Comparison of ENCODE assay signal across 17 cellular contexts in the genomic region with DNA sequence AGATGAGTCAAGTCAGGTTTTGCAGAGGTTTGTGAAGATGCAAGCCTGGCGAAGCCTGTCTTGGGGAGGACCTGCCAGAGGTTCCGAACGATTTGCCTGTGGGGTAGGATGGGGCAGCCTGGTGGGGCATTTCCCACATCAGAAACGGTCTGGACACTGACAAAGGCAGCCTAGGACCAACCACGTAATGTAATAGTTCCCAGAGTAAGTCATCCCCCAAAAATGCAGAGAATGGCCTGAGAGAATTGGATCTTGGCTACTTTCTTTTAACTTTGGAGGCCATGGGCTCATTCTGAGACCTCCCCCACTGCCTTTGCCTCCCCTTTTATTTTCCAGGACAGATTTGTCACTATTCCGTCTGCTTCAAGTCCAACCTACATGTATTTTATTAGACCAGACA.
DNase-seq lines count a peak whose midpoint lies in the region; ATAC-seq and TF ChIP-seq lines count a peak whose summit lies in the region.
"Had no signal": no experiment of that assay in that cellular context is flagged by ENCODE, and none has a peak within 500 bp of the region (broad histone marks: within the 10 kb centered on the region; RNA-seq: fewer than 3 reads in every experiment).

No MANE protein-coding gene starts in this region.

- no peaks in the 10 kb centered on the region for H3K79me1 ChIP-seq in H9 (ENCODE audit: insufficient read depth, low read depth, low read length, poor library complexity, severe bottlenecking)

- no peak overlapping the region for H3K4me2 ChIP-seq in H9 (ENCODE audit: insufficient read depth, insufficient read length, low read length)

- no peaks in the 10 kb centered on the region for H3K79me2 ChIP-seq in H9 (ENCODE audit: insufficient read depth, low read length)

- H3K4ac ChIP-seq in H9 (ENCODE audit: low read depth, low read length), result no peak overlapping the region

- H3K27ac Mint-ChIP-seq in H9 (peak overlapping the region; percentile 36 to 91 (median 81); a peak in 5 of 7 replicates), type B pancreatic cell (no peak overlapping the region)
- H3K27ac Mint-ChIP-seq: activated naive CD4-positive, alpha-beta T cell treated with anti-CD3 and anti-CD28 coated beads, Interleukin-2, amount 50 U/mL, for 72 hours had no signal

- no peak overlapping the region for H3K27ac ChIP-seq in H9 (ENCODE audit: insufficient read length, low read depth, low read length)
- no peak overlapping the region for H3K27ac ChIP-seq in upper lobe of right lung
- H3K27ac ChIP-seq: coronary artery, gastrocnemius medialis, skin epidermis, VCaP had no signal

- H3K36me3 ChIP-seq in upper lobe of right lung, result peaks cover 46% of the 10 kb centered on the region

- H2BK15ac ChIP-seq in H9 (ENCODE audit: low read depth, low read length), result no peak overlapping the region

- H3K23me2 ChIP-seq in H9 (ENCODE audit: insufficient read length, low read depth, low read length, poor library complexity, severe bottlenecking), result no peaks in the 10 kb centered on the region

- no peak overlapping the region for H4K91ac ChIP-seq in H9 (ENCODE audit: insufficient read length, low read depth, low read length)

- H3K9me3 ChIP-seq in H9 (ENCODE audit: control insufficient read depth, low read depth, low read length) (no peaks in the 10 kb centered on the region), upper lobe of right lung (no peaks in the 10 kb centered on the region)
- H3K9me3 ChIP-seq: gastrocnemius medialis had no signal

- no peak overlapping the region for H2BK20ac ChIP-seq in H9 (ENCODE audit: low read depth, low read length, poor library complexity, severe bottlenecking)

- H4K20me1 ChIP-seq in H9 (ENCODE audit: control insufficient read depth, insufficient read depth, insufficient read length), result no peaks in the 10 kb centered on the region

- H3K36me3 Mint-ChIP-seq in H9 (ENCODE audit: insufficient read depth in 1 of 3, low read depth in 3 of 3) (peaks cover 22 to 53% (median 37%) of the 10 kb centered on the region in 3 experiments; a peak in 6 of 7 replicates), type B pancreatic cell (peaks cover 19% of the 10 kb centered on the region)

- no peak overlapping the region for H3T11ph ChIP-seq in H9 (ENCODE audit: low read length)

- H4K5ac ChIP-seq in H9 (ENCODE audit: insufficient read length, low read depth, low read length), result no peak overlapping the region

- intact Hi-C loops in upper lobe of right lung (cut with DNase I), result no loop called here

- TF ChIP-seq CTCF in H9 (conservative IDR thresholded peaks at IDR 0.05) (no peak), upper lobe of right lung (IDR thresholded peaks at IDR 0.05) (no peak), type B pancreatic cell (conservative IDR thresholded peaks at IDR 0.05) (no peak)

- no peak overlapping the region for H3K9ac ChIP-seq in H9 (ENCODE audit: extremely low read depth, insufficient read length, low read length)

- no peak overlapping the region for H4K8ac ChIP-seq in H9 (replicated peaks; ENCODE audit: insufficient read length, low read depth, low read length)

- DNase-seq in H9 (no peak), amniotic epithelial cell (ENCODE audit: low read depth) (peak; percentile 73), hepatic stellate cell (ENCODE audit: low spot score) (peak; percentile 82), upper lobe of right lung (peak; percentile 18), type B pancreatic cell (ENCODE audit: extremely low spot score, unreplicated experiment) (no peak), DMS53 (lab: John Stamatoyannopoulos, UW) (no peak)
- no peak for DNase-seq in activated T-cell treated with anti-CD3 and anti-CD28 coated beads, Interleukin-2, amount 50 U/mL, for 1 hour
- DNase-seq: activated CD8-positive, alpha-beta memory T cell treated with anti-CD3 and anti-CD28 coated beads, Interleukin-2, amount 50 U/mL, for 4 hours; gastrocnemius medialis; GOT3; NCI-H1105; NCI-H510A; SHP77 had no signal

- no peak overlapping the region for H2AK5ac ChIP-seq in H9 (ENCODE audit: insufficient read length, low read length)

- H3K14ac ChIP-seq in H9 (ENCODE audit: insufficient read depth, low read length), result no peak overlapping the region

- H3K27me3 ChIP-seq in H9 (ENCODE audit: insufficient read depth, low read length), result no peaks in the 10 kb centered on the region
- no peaks in the 10 kb centered on the region for H3K27me3 ChIP-seq in upper lobe of right lung
- H3K27me3 ChIP-seq: gastrocnemius medialis had no signal

- H2BK12ac ChIP-seq in H9 (ENCODE audit: insufficient read length, low read depth, low read length), result no peak overlapping the region

- H2BK120ac ChIP-seq in H9 (ENCODE audit: low read depth, low read length, poor library complexity, severe bottlenecking), result no peak overlapping the region

- H3K4me1 Mint-ChIP-seq in H9 (peaks cover 8 to 13% of the 10 kb centered on the region in 2 experiments; a peak in 3 of 4 replicates), type B pancreatic cell (ENCODE audit: unreplicated experiment) (peaks cover 33% of the 10 kb centered on the region)

- H3K27me3 Mint-ChIP-seq in H9 (ENCODE audit: low read depth) (no peaks in the 10 kb centered on the region; the same call in 1 of the 2 replicates), type B pancreatic cell (no peaks in the 10 kb centered on the region)

- no peak overlapping the region for H3K18ac ChIP-seq in H9 (ENCODE audit: insufficient read length, low read depth, low read length)

- H3K4me1 ChIP-seq in H9 (ENCODE audit: insufficient read depth, low read length), result no peaks in the 10 kb centered on the region
- H3K4me1 ChIP-seq in upper lobe of right lung, result peaks cover 15% of the 10 kb centered on the region

- no peak overlapping the region for H2BK5ac ChIP-seq in H9 (ENCODE audit: insufficient read length, low read length)

- ATAC-seq in upper lobe of right lung, result no peak
- ATAC-seq: activated naive CD4-positive, alpha-beta T cell treated with anti-CD3 and anti-CD28 coated beads, Interleukin-2, amount 50 U/mL, for 72 hours; gastrocnemius medialis had no signal

- WGBS in H9 (ENCODE audit: extremely low coverage, insufficient read length, low lambda C conversion rate), result no CpG with 5 or more reads among the region's 6 CpGs

- no peak overlapping the region for H3K56ac ChIP-seq in H9 (ENCODE audit: insufficient read length, low read depth, low read length)

- no peak overlapping the region for H3K23ac ChIP-seq in H9 (ENCODE audit: insufficient read length, low read depth, low read length)

- no peak overlapping the region for H3K4me3 Mint-ChIP-seq in H9
- no peak overlapping the region for H3K4me3 Mint-ChIP-seq in type B pancreatic cell

- H3K9me3 Mint-ChIP-seq in H9 (no peaks in the 10 kb centered on the region), type B pancreatic cell (no peaks in the 10 kb centered on the region)
- H3K9me3 Mint-ChIP-seq: activated naive CD4-positive, alpha-beta T cell treated with anti-CD3 and anti-CD28 coated beads, Interleukin-2, amount 50 U/mL, for 72 hours had no signal

- H3K4me3 ChIP-seq in upper lobe of right lung, result no peak overlapping the region
- H3K4me3 ChIP-seq: coronary artery, gastrocnemius medialis, skin epidermis had no signal

- no peak overlapping the region for H2AFZ ChIP-seq in H9 (ENCODE audit: low read length)

Comparison
In these comparisons a context has a peak if more than half of its experiments do, and no peak if none do; other contexts are left out.
1. DNase-seq: peak in amniotic epithelial cell (single experiment), hepatic stellate cell (single experiment) and upper lobe of right lung (single experiment); none in H9 (single experiment), type B pancreatic cell (single experiment), activated T-cell treated with anti-CD3 and anti-CD28 coated beads, Interleukin-2, amount 50 U/mL, for 1 hour (single experiment) and DMS53 (single experiment).